Comparison of ENCODE assay signal across 3 cellular contexts in genomic region chr7:132110692-132111091, GRCh38.
"Had no signal": no experiment of that assay in that cellular context is flagged by ENCODE, and none has a peak within 500 bp of the region (broad histone marks: within the 10 kb centered on the region; RNA-seq: fewer than 3 reads in every experiment).

No MANE protein-coding gene starts in this region.

- DNase-seq: GDM1, GF-D8 had no signal

- H3K4me3 ChIP-seq: GM12878 had no signal

- ATAC-seq: GM12878 had no signal
